In the genomic region with DNA sequence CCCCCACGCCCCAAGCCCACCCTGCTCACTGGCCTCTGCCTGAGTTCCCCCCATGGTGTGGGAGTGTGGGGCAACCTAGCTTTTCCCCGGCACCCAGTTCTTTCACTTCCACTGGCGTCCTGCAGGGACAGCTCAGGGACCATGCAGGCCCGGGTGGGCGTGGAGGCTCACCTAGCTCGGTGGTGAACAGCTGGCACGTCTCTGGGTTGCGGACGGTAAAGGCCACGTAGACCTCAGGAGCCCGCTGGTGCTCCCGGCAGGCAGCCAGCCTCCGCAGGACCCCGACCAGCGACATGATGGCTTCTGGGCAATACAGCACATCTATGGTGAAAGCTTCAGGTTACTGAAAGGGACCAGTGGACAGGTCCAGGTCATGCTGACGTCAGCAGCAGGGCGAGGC, we compare ENCODE assay signal across 12 cellular contexts. TPM values are rescaled to one million over a fixed set of nuclear protein-coding genes. Genes with fewer than 3 reads are reported as not detected.
"Had no signal": no experiment of that assay in that cellular context is flagged by ENCODE, and none has a peak within 500 bp of the region (broad histone marks: within the 10 kb centered on the region; RNA-seq: fewer than 3 reads in every experiment).

No MANE protein-coding gene starts in this region.

RNA-seq across cellular contexts. Expression of gene C16orf89, which starts 23.2 kb away (rescaled TPM):
- total RNA-seq: activated naive CD4-positive, alpha-beta T cell treated with anti-CD3 and anti-CD28 coated beads for 36 hours; activated naive CD4-positive, alpha-beta T cell treated with anti-CD3 and anti-CD28 coated beads, Interleukin-2, amount 50 U/mL, for 72 hours; activated naive CD8-positive, alpha-beta T cell treated with anti-CD3 and anti-CD28 coated beads for 36 hours; activated naive CD8-positive, alpha-beta T cell treated with anti-CD3 and anti-CD28 coated beads, Interleukin-2, amount 10 ng/mL, durations not matched to agents 7 days and 5 days; activated T-cell treated with anti-CD3 and anti-CD28 coated beads, Interleukin-2, amount 50 U/mL, for 4 hours; activated T-cell treated with anti-CD3 and anti-CD28 coated beads, Interleukin-2, amount 50 U/mL, for 72 hours; activated T-helper 1 cell treated with anti-CD3 and anti-CD28 coated beads, Interleukin-12 subunit alpha, Interleukin-12 subunit beta, Interleukin-2, Interleukin-4 antibody, amounts not matched to agents 30 ng/mL and 10 ng/mL and 1 ng/mL, durations not matched to agents 14 hours and 24 hours and 36 hours; activated T-helper 17 cell treated with anti-CD3 and anti-CD28 coated beads, Interleukin-2, amount 50 U/mL, for 72 hours; activated T-helper 2 cell treated with anti-CD3 and anti-CD28 coated beads, Interferon-gamma antibody, Interleukin-2, Interleukin-4, amounts not matched to agents 10 μg/mL and 5 μg/mL and 100 μg/mL, durations not matched to agents 14 hours and 24 hours and 36 hours; astrocyte; bronchial epithelial cell; cardiac muscle cell had no signal
